ENCODE assay signal across 11 cellular contexts in the genomic region with DNA sequence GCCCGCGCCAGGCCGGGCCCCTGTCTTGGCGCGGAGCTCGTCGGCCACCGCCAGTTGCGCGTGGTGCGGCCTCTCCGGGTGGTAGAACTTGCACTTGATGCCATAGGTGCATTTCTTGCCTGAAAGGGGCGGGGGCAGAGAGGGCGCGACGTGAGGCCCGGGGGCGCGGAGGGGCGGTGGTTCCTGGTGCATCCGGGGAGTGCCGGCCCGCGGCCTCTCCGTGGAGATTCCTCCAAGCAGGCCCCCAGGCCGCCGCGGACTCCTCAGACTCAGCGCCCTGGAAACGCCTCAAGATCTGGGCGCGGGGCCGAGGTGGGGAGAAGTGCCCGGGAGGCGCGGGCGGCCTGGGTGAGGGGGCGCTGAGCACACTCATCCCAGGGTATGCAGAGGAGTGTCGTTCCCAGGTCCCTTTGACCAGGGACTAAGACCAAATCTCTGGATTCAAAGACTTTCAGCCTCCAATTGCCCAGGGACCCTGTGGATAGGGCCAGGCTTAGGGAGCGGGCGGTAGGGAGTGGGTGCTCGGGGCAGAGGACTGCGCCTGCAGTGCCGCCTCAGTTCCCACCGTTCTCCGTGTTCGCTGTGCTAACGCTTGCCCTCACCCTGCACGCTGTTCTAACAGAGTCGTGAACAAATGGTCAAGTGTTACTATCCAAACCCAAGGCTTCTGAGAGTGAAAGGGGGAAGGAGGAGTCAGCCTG. TPM values are rescaled to one million over a fixed set of nuclear protein-coding genes. Genes with fewer than 3 reads are reported as not detected.
DNase-seq lines count a peak whose midpoint lies in the region; ATAC-seq and TF ChIP-seq lines count a peak whose summit lies in the region.
"Had no signal": no experiment of that assay in that cellular context is flagged by ENCODE, and none has a peak within 500 bp of the region (broad histone marks: within the 10 kb centered on the region; RNA-seq: fewer than 3 reads in every experiment).

No MANE protein-coding gene starts in this region.

- no peak for TF ChIP-seq CTCF in astrocyte of the cerebellum (IDR thresholded peaks at IDR 0.05; ENCODE audit: low read depth, low read length, missing control alignments)
- TF ChIP-seq CTCF in OCI-LY7 (conservative IDR thresholded peaks at IDR 0.05; ENCODE audit: low read length), result no peak

- peaks cover 38% of the 10 kb centered on the region for H3K27me3 ChIP-seq in HUES48 (ENCODE audit: control insufficient read depth, insufficient read depth, low read length)
- H3K27me3 ChIP-seq in skeletal muscle satellite cell (ENCODE audit: control insufficient read depth, insufficient read depth, low read length), result no peaks in the 10 kb centered on the region
- H3K27me3 ChIP-seq: SJSA1 had no signal

- CTCF ChIA-PET in OCI-LY7 (lab: Charles Lee; ENCODE audit: unreplicated experiment), result no interaction called here

- DNase-seq in astrocyte of the cerebellum (ENCODE audit: low read depth) (no peak), iPS-NIHi7 (ENCODE audit: extremely low spot score) (peak; percentile 45), OCI-LY7 (ENCODE audit: low spot score) (no peak), NCI-H187 treated with DMSO at 0.1 percent for 48 hours (lab: John Stamatoyannopoulos, UW) (no peak)
- DNase-seq: stimulated activated CD4-positive, alpha-beta T cell treated with anti-CD3 and anti-CD28 coated beads, Interleukin-4, amount 100 ng/mL, for 1 hour had no signal

- no peaks in the 10 kb centered on the region for H3K9me3 ChIP-seq in HUES48 (ENCODE audit: control insufficient read depth, insufficient read depth, low read length)
- H3K9me3 ChIP-seq in skeletal muscle satellite cell (replicated peaks; ENCODE audit: low read length), result no peaks in the 10 kb centered on the region
- H3K9me3 ChIP-seq in OCI-LY7 (ENCODE audit: low read length), result no peaks in the 10 kb centered on the region
- H3K9me3 ChIP-seq: SJSA1 had no signal

- H3K36me3 ChIP-seq in HUES48 (ENCODE audit: control insufficient read depth, insufficient read depth, low read length) (no peaks in the 10 kb centered on the region), skeletal muscle satellite cell (ENCODE audit: insufficient read depth, low read length) (no peaks in the 10 kb centered on the region), OCI-LY7 (ENCODE audit: insufficient read depth, low read length) (peaks cover 49% of the 10 kb centered on the region)
- H3K36me3 ChIP-seq: SJSA1 had no signal

- H3K9ac ChIP-seq in HUES48 (ENCODE audit: low read depth, low read length) (no peak overlapping the region), skeletal muscle satellite cell (ENCODE audit: low read depth, low read length) (peak overlapping the region; percentile 57)
- H3K9ac ChIP-seq: KMS-11 had no signal

- no peak for TF ChIP-seq POLR2A in GM18505 (IDR thresholded peaks at IDR 0.05; ENCODE audit: borderline replicate concordance, extremely low read depth, insufficient read depth, insufficient read length)

- ATAC-seq in GM18505 (IDR thresholded peaks at IDR 0.05; ENCODE audit: unreplicated experiment), result no peak
- ATAC-seq in GM21786 (IDR thresholded peaks at IDR 0.05; ENCODE audit: unreplicated experiment), result no peak

- H2AFZ ChIP-seq in OCI-LY7 (ENCODE audit: low read length), result no peak overlapping the region

- H3K4me2 ChIP-seq in skeletal muscle satellite cell (ENCODE audit: low read length), result peak overlapping the region; percentile 88
- no peak overlapping the region for H3K4me2 ChIP-seq in OCI-LY7 (ENCODE audit: low read length)
- H3K4me2 ChIP-seq: KMS-11 had no signal

- no peak overlapping the region for H3K27ac ChIP-seq in HUES48 (ENCODE audit: low read depth, low read length)
- no peak overlapping the region for H3K27ac ChIP-seq in OCI-LY7 (ENCODE audit: low read depth, low read length, poor library complexity, severe bottlenecking)
- H3K27ac ChIP-seq: KMS-11, SJSA1 had no signal

- no peaks in the 10 kb centered on the region for H3K9me2 ChIP-seq in OCI-LY7 (ENCODE audit: insufficient read depth, low read length)

- in situ Hi-C loops in astrocyte of the cerebellum (cut with HindIII; ENCODE audit: low sequenced_read_pairs), result no loop called here

- no TSS peak for BruUV-seq in OCI-LY7 (replicated peaks; lab: Mats Ljungman, UMichigan)

- H4K20me1 ChIP-seq in OCI-LY7 (ENCODE audit: insufficient read depth, low read length), result no peaks in the 10 kb centered on the region

- H3K4me1 ChIP-seq in HUES48 (ENCODE audit: control insufficient read depth, insufficient read depth, low read length) (no peaks in the 10 kb centered on the region; the same call in 1 of the 2 replicates), skeletal muscle satellite cell (ENCODE audit: control insufficient read depth, insufficient read depth, low read length) (peaks cover 30% of the 10 kb centered on the region), OCI-LY7 (ENCODE audit: insufficient read depth, low read length, poor library complexity, severe bottlenecking) (no peaks in the 10 kb centered on the region)

- H3K4me3 ChIP-seq in HUES48 (ENCODE audit: low read depth, low read length) (peak overlapping the region; percentile 68), astrocyte of the cerebellum (ENCODE audit: low read depth, low read length) (peak overlapping the region; percentile 23), skeletal muscle satellite cell (ENCODE audit: low read length) (peak overlapping the region; percentile 73), OCI-LY7 (ENCODE audit: low read depth, low read length, poor library complexity, severe bottlenecking) (no peak overlapping the region)
- H3K4me3 ChIP-seq: SJSA1 had no signal

- POLR2A ChIA-PET in OCI-LY7 (lab: Charles Lee), result interaction anchor here (0.7 kb wide), 1 partner anchor 108 kb away, joined by 3 read pairs; no protein-coding TSS in a partner anchor

- intact Hi-C loops in OCI-LY7 (cut with micrococcal nuclease; ENCODE audit: unreplicated experiment), result no loop called here

- no peaks in the 10 kb centered on the region for H3K79me2 ChIP-seq in OCI-LY7 (ENCODE audit: insufficient read depth, low read depth, low read length)

RNA-seq across cellular contexts. Expression of gene ZC3H12D, which starts 33.3 kb away (rescaled TPM):
- total RNA-seq in skeletal muscle satellite cell (2012; rRNA removed), result under 0.01 and 0.25 TPM in 2 replicates
- total RNA-seq in OCI-LY7 (2014; rRNA removed; shearing (Covaris generic)), result 12.8 and 14.0 TPM in 2 replicates
- 14.8 and 22.6 TPM in 2 replicates for total RNA-seq in OCI-LY7 (2022)
- total RNA-seq: SJSA1 had no signal

RNA-seq across cellular contexts. Expression of gene SUMO4, which starts 51.4 kb away (rescaled TPM):
- 1.5 and 2.0 TPM in 2 replicates for total RNA-seq in skeletal muscle satellite cell (2012; rRNA removed)
- total RNA-seq in OCI-LY7 (2014; rRNA removed; shearing (Covaris generic)), result 3.6 and 4.7 TPM in 2 replicates
- total RNA-seq in OCI-LY7 (2022), result 3.2 and 4.2 TPM in 2 replicates
